In genomic region chr10:117653170-117653515, GRCh38 we compare ENCODE assay signal across 9 cellular contexts.
DNase-seq lines count a peak whose midpoint lies in the region; ATAC-seq and TF ChIP-seq lines count a peak whose summit lies in the region.
"Had no signal": no experiment of that assay in that cellular context is flagged by ENCODE, and none has a peak within 500 bp of the region (broad histone marks: within the 10 kb centered on the region; RNA-seq: fewer than 3 reads in every experiment).

No MANE protein-coding gene starts in this region.

- no peak for TF ChIP-seq CTCF in fibroblast of the aortic adventitia (IDR thresholded peaks at IDR 0.05; ENCODE audit: insufficient read depth, low read length)

- ATAC-seq in HG02588 (IDR thresholded peaks at IDR 0.05; ENCODE audit: unreplicated experiment): peak; percentile 83

- H3K4me3 ChIP-seq in fibroblast of the aortic adventitia (ENCODE audit: low read depth, low read length): no peak overlapping the region
- H3K4me3 ChIP-seq: pancreas had no signal

- DNase-seq in DMS53 (lab: John Stamatoyannopoulos, UW) (peak; percentile 18), DMS53 treated with DMSO at 0.1 percent for 48 hours (lab: John Stamatoyannopoulos, UW; ENCODE audit: unreplicated experiment) (no peak), NCI-H226 (peak; percentile 63), fibroblast of the aortic adventitia (ENCODE audit: low read depth) (peak; percentile 82), HuH-7 (ENCODE audit: low spot score) (no peak), NCI-H187 (lab: John Stamatoyannopoulos, UW) (no peak), NCI-H524 treated with DMSO at 0.1 percent for 48 hours (lab: John Stamatoyannopoulos, UW) (no peak)
- DNase-seq: pancreas had no signal

Comparison
In these comparisons a context has a peak if more than half of its experiments do, and no peak if none do; other contexts are left out.
1. DNase-seq: peak in DMS53 (single experiment), NCI-H226 (single experiment) and fibroblast of the aortic adventitia (single experiment); none in DMS53 treated with DMSO at 0.1 percent for 48 hours (single experiment), HuH-7 (single experiment), NCI-H187 (0 of 2) and NCI-H524 treated with DMSO at 0.1 percent for 48 hours (single experiment).